Comparison of ENCODE assay signal across 8 cellular contexts in the genomic region with DNA sequence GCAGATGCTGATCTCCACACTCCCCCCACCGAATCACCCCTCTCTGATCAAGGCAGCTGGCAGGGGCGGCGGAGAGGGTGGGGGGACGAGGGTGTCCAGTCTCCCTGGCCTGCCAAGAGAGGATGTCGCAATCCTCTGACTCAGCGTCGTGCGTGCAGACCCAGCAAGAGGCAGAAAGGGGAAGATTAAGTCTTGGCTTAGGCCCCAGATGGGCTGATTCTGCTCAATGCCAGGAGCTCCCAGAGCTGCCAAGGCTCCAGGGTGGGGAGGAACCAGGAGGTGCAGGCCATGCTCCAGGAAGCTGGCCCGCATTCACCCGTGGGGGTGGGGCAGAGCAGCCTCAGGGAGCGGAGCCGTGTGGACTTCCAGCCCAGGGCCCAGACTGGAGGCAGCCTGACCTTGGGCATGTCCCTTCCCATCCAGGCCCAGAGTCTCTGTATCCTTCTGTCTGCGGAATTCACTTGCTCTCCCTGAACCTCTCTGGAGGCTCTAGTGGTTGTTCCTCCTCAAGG. TPM values are rescaled to one million over a fixed set of nuclear protein-coding genes. Genes with fewer than 3 reads are reported as not detected.
A peak's percentile ranks its signal among the peaks of the same experiment; 100 is the strongest.
DNase-seq lines count a peak whose midpoint lies in the region; ATAC-seq and TF ChIP-seq lines count a peak whose summit lies in the region.

No MANE protein-coding gene starts in this region.

- no peaks in the 10 kb centered on the region for H3K36me3 ChIP-seq in neutrophil

- H3K9me3 ChIP-seq in neutrophil: no peaks in the 10 kb centered on the region

- H3K27ac ChIP-seq in VCaP (peak overlapping the region; percentile 87), neutrophil (peak overlapping the region; percentile 89)

- no peak for ATAC-seq in HG03520 (IDR thresholded peaks at IDR 0.05; ENCODE audit: unreplicated experiment)
- no peak for ATAC-seq in GM19463 (IDR thresholded peaks at IDR 0.05; ENCODE audit: unreplicated experiment)
- no peak for ATAC-seq in HG03135 (IDR thresholded peaks at IDR 0.05; ENCODE audit: unreplicated experiment)

- TF ChIP-seq CTCF in VCaP (conservative IDR thresholded peaks at IDR 0.05): no peak
- TF ChIP-seq CTCF in neutrophil (IDR thresholded peaks at IDR 0.05): peak; percentile 19

- peak overlapping the region; percentile 34 to 52 for H3K4me3 ChIP-seq in neutrophil (ENCODE audit: low read depth in 1 of 2, low read length in 1 of 2)

- no peaks in the 10 kb centered on the region for H3K27me3 ChIP-seq in neutrophil

- DNase-seq in Daoy (ENCODE audit: low read depth): peak; percentile 100
- peak; percentile 34 for DNase-seq in NAMALWA (ENCODE audit: low spot score)
- peak; percentile 87 for DNase-seq in foreskin melanocyte

- H3K4me1 ChIP-seq in neutrophil (ENCODE audit: control insufficient read depth in 1 of 2, insufficient read depth in 1 of 2, low read depth in 1 of 2, low read length in 1 of 2): peaks cover 93 to 97% of the 10 kb centered on the region in 2 experiments

RNA-seq across cellular contexts. Expression of a gene that starts 6.6 kb away (rescaled TPM):
- total RNA-seq in Daoy (2014; rRNA removed; shearing (Covaris generic)): 7.6 and 9.3 TPM in 2 replicates

RNA-seq across cellular contexts. Expression of a gene that starts 35.8 kb away (rescaled TPM):
- not detected in 2 replicates for total RNA-seq in Daoy (2014; rRNA removed; shearing (Covaris generic))

RNA-seq across cellular contexts. Expression of a gene that starts 42.9 kb away (rescaled TPM):
- total RNA-seq in Daoy (2014; rRNA removed; shearing (Covaris generic)): not detected in 2 replicates

Comparison
In these comparisons a context has a peak if more than half of its experiments do, and no peak if none do; other contexts are left out.
1. DNase-seq: peak in every context shown above with its lines; median percentile 100 in Daoy; 87 in foreskin melanocyte; 34 in NAMALWA.